8 cellular contexts compared by ENCODE assay signal in the genomic region with DNA sequence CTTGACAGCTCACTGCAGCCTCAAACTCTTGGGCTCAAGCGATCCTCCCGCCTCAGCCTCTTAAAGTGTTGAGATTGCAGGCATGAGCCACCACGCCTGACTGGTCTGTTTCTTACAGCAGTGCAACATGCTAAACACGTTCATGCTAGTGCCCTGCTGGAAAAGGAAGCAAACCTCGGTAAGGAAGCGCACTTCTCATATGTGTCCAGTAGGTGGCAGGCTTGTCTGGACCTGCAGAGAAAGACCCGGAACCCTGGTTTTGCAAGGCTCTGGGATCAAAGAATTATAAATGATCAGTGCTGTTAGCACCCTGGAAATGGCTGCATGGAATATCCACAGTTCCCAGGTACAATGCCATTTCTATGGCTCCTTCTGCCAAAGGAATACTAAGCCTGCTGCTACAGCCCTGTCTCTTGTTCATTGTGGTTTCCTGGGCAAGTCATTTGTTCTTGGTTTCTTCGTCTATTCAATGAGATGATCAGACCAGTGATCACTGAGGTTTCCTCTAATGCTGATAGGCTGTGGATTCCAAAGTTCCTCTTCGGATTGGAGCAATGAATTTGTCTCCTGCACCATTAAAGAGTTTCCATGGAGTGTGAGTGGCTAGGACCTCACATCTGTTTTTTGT. TPM values are rescaled to one million over a fixed set of nuclear protein-coding genes. Genes with fewer than 3 reads are reported as not detected.
A peak's percentile ranks its signal among the peaks of the same experiment; 100 is the strongest.
DNase-seq lines count a peak whose midpoint lies in the region; ATAC-seq and TF ChIP-seq lines count a peak whose summit lies in the region.

No MANE protein-coding gene starts in this region.

- DNase-seq in A172 (ENCODE audit: low spot score) (peak; percentile 58), RWPE2 (ENCODE audit: low spot score) (no peak), foreskin fibroblast (peak; percentile 66 to 88), omental fat pad (ENCODE audit: low spot score) (no peak)
- DNase-seq in activated T-helper 9 cell treated with anti-CD3 and anti-CD28 coated beads, Interleukin-2, amount 50 U/mL, for 16 hours (ENCODE audit: low read depth) = peak; percentile 42

- no peaks in the 10 kb centered on the region for H3K9me2 ChIP-seq in Loucy (replicated peaks; ENCODE audit: low read depth, low read length)

- H4K20me1 ChIP-seq in Loucy (ENCODE audit: insufficient read depth, low read length, poor library complexity, severe bottlenecking) = no peaks in the 10 kb centered on the region

- H3K4me3 ChIP-seq in GM12875 (ENCODE audit: low read depth, low read length) (no peak overlapping the region), Loucy (ENCODE audit: low read length, poor library complexity, severe bottlenecking) (peak overlapping the region; percentile 42), RWPE2 (ENCODE audit: severe bottlenecking) (no peak overlapping the region), foreskin fibroblast (ENCODE audit: low read depth in 1 of 2, low read length in 2 of 2) (no peak overlapping the region)

- no peak overlapping the region for H3K27ac ChIP-seq in RWPE2 (ENCODE audit: poor library complexity, severe bottlenecking)

- ATAC-seq in RWPE2 (ENCODE audit: low read depth) = peak; percentile 60
- peak; percentile 90 for ATAC-seq in omental fat pad (ENCODE audit: low FRiP score)
- ATAC-seq in GM18867 (IDR thresholded peaks at IDR 0.05; ENCODE audit: unreplicated experiment) = no peak

- H3K4me1 ChIP-seq in Loucy (ENCODE audit: insufficient read depth, low read length, poor library complexity, severe bottlenecking) = peaks cover 3% of the 10 kb centered on the region
- H3K4me1 ChIP-seq in RWPE2 (ENCODE audit: insufficient read depth, poor library complexity, severe bottlenecking) = no peaks in the 10 kb centered on the region

- H3K9me3 ChIP-seq in Loucy (ENCODE audit: insufficient read depth, low read depth, low read length) = no peaks in the 10 kb centered on the region
- no peaks in the 10 kb centered on the region for H3K9me3 ChIP-seq in RWPE2 (ENCODE audit: severe bottlenecking)

- H3K4me2 ChIP-seq in Loucy (ENCODE audit: low read depth, low read length, poor library complexity, severe bottlenecking) = peak overlapping the region; percentile 61

- peak overlapping the region; percentile 98 for H2AFZ ChIP-seq in Loucy (ENCODE audit: low read length)

- TF ChIP-seq CTCF in GM12875 (IDR thresholded peaks at IDR 0.05; ENCODE audit: borderline replicate concordance, insufficient read depth, low read depth, low read length) = peak; percentile 89
- TF ChIP-seq CTCF in Loucy (conservative IDR thresholded peaks at IDR 0.05; ENCODE audit: low read length) = peak; percentile 97
- TF ChIP-seq CTCF in RWPE2 (IDR thresholded peaks at IDR 0.05; ENCODE audit: poor library complexity, severe bottlenecking) = peak; percentile 92
- TF ChIP-seq CTCF in foreskin fibroblast (IDR thresholded peaks at IDR 0.05; ENCODE audit: low read depth, low read length) = peak; percentile 95
- no peak for TF ChIP-seq CTCF in omental fat pad (IDR thresholded peaks at IDR 0.05)

- H3F3A ChIP-seq in Loucy (ENCODE audit: low read depth) = no peaks in the 10 kb centered on the region

- no peaks in the 10 kb centered on the region for H3K27me3 ChIP-seq in Loucy (ENCODE audit: insufficient read depth, low read length, poor library complexity, severe bottlenecking)
- H3K27me3 ChIP-seq in RWPE2 (ENCODE audit: insufficient read depth, poor library complexity, severe bottlenecking) = no peaks in the 10 kb centered on the region

- peak overlapping the region; percentile 25 for H3K9ac ChIP-seq in Loucy (ENCODE audit: low read depth, low read length, poor library complexity, severe bottlenecking)

- H3K36me3 ChIP-seq in Loucy (ENCODE audit: insufficient read depth, low read length) (no peaks in the 10 kb centered on the region), RWPE2 (ENCODE audit: low read depth) (no peaks in the 10 kb centered on the region)

- H3K79me2 ChIP-seq in Loucy (ENCODE audit: insufficient read depth, low read length) = no peaks in the 10 kb centered on the region

RNA-seq across cellular contexts. Expression of gene RNU5D-1, which starts 15.9 kb away (rescaled TPM):
- total RNA-seq in A172 (2014; rRNA removed; shearing (Covaris generic)) = not detected in 2 replicates
- not detected for total RNA-seq in omental fat pad

RNA-seq across cellular contexts. Expression of gene KIF2C, which starts 24.6 kb away (rescaled TPM):
- 54.6 and 56.7 TPM in 2 replicates for total RNA-seq in A172 (2014; rRNA removed; shearing (Covaris generic))
- 1 to 10 TPM in 2 of 4 donors, under 1 TPM in 2; 0.19 to 2.8 (median 0.93) TPM for total RNA-seq in omental fat pad

RNA-seq across cellular contexts. Expression of gene ARMH1, which starts 40.5 kb away (rescaled TPM):
- total RNA-seq in A172 (2014; rRNA removed; shearing (Covaris generic)) = not detected in 2 replicates
- total RNA-seq in omental fat pad = 1 to 10 TPM in 3 of 4 donors, under 1 TPM in 1; 0.47 to 2.4 (median 1.2) TPM

RNA-seq across cellular contexts. Expression of gene TMEM53, which starts 40.8 kb away (rescaled TPM):
- total RNA-seq in A172 (2014; rRNA removed; shearing (Covaris generic)) = 3.7 and 4.6 TPM in 2 replicates
- 10 to 100 TPM in 3 of 4 donors, 1 to 10 TPM in 1; 7.6 to 14.0 (median 10.3) TPM for total RNA-seq in omental fat pad

Comparison
In these comparisons a context has a peak if more than half of its experiments do, and no peak if none do; other contexts are left out.
1. DNase-seq: peak in A172 (single experiment), activated T-helper 9 cell treated with anti-CD3 and anti-CD28 coated beads, Interleukin-2, amount 50 U/mL, for 16 hours (single experiment) and foreskin fibroblast (2 of 2); none in RWPE2 (single experiment) and omental fat pad (single experiment).
2. CTCF ChIP-seq: peak in GM12875 (single experiment), Loucy (single experiment), RWPE2 (single experiment) and foreskin fibroblast (single experiment); none in omental fat pad (0 of 3).
3. RNA of gene KIF2C, which starts 24.6 kb away (total RNA-seq): 54.6 to 56.7 TPM in A172; 0.19 to 2.8 TPM in omental fat pad; every median in the first group is over 10 times any median in the second.